In the genomic region with DNA sequence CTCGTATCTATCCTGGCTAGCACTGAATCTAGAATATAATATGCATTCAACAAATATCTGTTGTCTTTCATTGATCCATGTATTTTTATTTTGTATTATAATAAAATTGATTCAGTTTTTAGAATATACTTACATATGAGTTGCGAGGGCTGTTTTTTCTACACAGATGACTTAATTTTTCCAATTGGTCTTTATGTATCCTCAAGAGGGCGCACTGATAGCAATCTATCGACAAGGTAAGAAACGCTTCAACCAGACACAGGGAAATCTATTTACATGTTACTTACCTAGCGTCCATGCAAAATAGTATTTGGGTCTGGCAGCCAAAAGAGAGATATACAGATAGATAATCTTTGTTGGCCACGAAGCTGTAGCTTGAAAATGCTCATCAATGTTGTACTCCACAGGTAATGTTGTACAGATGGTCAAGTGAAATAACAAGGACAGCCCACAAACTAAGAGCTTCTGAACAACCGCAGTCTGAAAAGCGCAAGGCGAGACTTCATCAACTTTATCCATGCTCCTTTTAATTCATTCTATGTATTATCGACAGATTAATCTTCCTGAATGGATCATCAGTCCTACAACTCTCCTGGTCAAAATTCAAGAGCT, we compare ENCODE assay signal across 1 cellular context.
TF ChIP-seq lines count a peak whose summit lies in the region.

No MANE protein-coding gene starts in this region.

TF ChIP-seq in endothelial cell of umbilical vein, 7 proteins besides CTCF, POLR2A, EP300 and RAD21 (continued from another document):
- TF ChIP-seq, protein P1, sequence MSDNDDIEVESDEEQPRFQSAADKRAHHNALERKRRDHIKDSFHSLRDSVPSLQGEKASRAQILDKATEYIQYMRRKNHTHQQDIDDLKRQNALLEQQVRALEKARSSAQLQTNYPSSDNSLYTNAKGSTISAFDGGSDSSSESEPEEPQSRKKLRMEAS (IDR thresholded peaks at IDR 0.05; ENCODE audit: insufficient read depth, insufficient read length) = no peak
- TF ChIP-seq MYC (IDR thresholded peaks at IDR 0.05; ENCODE audit: low read depth, low read length) = no peak
- TF ChIP-seq FOS (IDR thresholded peaks at IDR 0.05; ENCODE audit: borderline replicate concordance, insufficient read depth, low read length) = no peak
- no peak for TF ChIP-seq POLR2AphosphoS5 (IDR thresholded peaks at IDR 0.05; ENCODE audit: insufficient read depth, low read depth, low read length)
- no peak for TF ChIP-seq GATA2 (IDR thresholded peaks at IDR 0.05; ENCODE audit: insufficient read depth, insufficient read length, low read depth, low read length)
- no peak for TF ChIP-seq JUN (IDR thresholded peaks at IDR 0.05; ENCODE audit: borderline replicate concordance, insufficient read depth, insufficient read length, low read depth)
